ENCODE assay signal across 1 cellular context in the genomic region with DNA sequence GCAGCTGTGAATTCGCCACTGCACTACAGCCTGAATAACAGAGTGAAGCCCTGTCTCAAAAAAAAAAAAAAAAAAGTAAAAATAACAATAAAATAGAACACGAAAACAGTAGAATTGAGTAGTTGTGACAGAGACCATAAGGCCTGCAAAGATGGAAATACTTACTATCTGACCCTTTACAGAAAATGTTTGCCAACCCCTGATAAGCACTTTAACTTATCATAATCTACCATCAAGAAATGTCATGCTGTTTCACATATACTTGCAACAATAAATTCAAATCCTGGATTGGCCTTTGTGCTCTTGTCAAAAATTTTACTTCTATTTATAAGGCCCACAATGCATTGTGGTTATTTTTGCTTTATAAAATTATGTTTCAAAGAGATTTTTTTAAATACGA.
TF ChIP-seq lines count a peak whose summit lies in the region.

No MANE protein-coding gene starts in this region.

TF ChIP-seq in K562, 482 proteins besides CTCF, POLR2A, EP300 and RAD21 (continued from another document and continues in another):
- TF ChIP-seq, protein P1, sequence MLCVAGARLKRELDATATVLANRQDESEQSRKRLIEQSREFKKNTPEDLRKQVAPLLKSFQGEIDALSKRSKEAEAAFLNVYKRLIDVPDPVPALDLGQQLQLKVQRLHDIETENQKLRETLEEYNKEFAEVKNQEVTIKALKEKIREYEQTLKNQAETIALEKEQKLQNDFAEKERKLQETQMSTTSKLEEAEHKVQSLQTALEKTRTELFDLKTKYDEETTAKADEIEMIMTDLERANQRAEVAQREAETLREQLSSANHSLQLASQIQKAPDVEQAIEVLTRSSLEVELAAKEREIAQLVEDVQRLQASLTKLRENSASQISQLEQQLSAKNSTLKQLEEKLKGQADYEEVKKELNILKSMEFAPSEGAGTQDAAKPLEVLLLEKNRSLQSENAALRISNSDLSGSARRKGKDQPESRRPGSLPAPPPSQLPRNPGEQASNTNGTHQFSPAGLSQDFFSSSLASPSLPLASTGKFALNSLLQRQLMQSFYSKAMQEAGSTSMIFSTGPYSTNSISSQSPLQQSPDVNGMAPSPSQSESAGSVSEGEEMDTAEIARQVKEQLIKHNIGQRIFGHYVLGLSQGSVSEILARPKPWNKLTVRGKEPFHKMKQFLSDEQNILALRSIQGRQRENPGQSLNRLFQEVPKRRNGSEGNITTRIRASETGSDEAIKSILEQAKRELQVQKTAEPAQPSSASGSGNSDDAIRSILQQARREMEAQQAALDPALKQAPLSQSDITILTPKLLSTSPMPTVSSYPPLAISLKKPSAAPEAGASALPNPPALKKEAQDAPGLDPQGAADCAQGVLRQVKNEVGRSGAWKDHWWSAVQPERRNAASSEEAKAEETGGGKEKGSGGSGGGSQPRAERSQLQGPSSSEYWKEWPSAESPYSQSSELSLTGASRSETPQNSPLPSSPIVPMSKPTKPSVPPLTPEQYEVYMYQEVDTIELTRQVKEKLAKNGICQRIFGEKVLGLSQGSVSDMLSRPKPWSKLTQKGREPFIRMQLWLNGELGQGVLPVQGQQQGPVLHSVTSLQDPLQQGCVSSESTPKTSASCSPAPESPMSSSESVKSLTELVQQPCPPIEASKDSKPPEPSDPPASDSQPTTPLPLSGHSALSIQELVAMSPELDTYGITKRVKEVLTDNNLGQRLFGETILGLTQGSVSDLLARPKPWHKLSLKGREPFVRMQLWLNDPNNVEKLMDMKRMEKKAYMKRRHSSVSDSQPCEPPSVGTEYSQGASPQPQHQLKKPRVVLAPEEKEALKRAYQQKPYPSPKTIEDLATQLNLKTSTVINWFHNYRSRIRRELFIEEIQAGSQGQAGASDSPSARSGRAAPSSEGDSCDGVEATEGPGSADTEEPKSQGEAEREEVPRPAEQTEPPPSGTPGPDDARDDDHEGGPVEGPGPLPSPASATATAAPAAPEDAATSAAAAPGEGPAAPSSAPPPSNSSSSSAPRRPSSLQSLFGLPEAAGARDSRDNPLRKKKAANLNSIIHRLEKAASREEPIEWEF (CRISPR knock-in tag; IDR thresholded peaks at IDR 0.05), result no peak
- TF ChIP-seq ZNF699 (CRISPR knock-in tag; IDR thresholded peaks at IDR 0.05; ENCODE audit: insufficient replicate concordance), result no peak
- TF ChIP-seq COPS2 (conservative IDR thresholded peaks at IDR 0.05), result no peak
- no peak for TF ChIP-seq ZZZ3 (IDR thresholded peaks at IDR 0.05)
- TF ChIP-seq, protein P2, sequence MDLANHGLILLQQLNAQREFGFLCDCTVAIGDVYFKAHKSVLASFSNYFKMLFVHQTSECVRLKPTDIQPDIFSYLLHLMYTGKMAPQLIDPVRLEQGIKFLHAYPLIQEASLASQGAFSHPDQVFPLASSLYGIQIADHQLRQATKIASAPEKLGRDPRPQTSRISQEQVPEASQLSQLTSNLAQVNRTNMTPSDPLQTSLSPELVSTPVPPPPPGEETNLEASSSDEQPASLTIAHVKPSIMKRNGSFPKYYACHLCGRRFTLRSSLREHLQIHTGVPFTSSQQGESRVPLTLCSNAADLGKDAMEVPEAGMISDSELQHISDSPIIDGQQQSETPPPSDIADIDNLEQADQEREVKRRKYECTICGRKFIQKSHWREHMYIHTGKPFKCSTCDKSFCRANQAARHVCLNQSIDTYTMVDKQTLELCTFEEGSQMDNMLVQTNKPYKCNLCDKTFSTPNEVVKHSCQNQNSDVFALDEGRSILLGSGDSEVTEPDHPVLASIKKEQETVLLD (IDR thresholded peaks at IDR 0.05), result no peak
- TF ChIP-seq TEAD4 (IDR thresholded peaks at IDR 0.05; ENCODE audit: low read length), result peak; percentile 83
- no peak for TF ChIP-seq TEAD4 (CRISPR knock-in tag; IDR thresholded peaks at IDR 0.05; ENCODE audit: borderline replicate concordance)
- TF ChIP-seq BHLHE40 (IDR thresholded peaks at IDR 0.05; ENCODE audit: low read length), result no peak
- TF ChIP-seq, protein P3, sequence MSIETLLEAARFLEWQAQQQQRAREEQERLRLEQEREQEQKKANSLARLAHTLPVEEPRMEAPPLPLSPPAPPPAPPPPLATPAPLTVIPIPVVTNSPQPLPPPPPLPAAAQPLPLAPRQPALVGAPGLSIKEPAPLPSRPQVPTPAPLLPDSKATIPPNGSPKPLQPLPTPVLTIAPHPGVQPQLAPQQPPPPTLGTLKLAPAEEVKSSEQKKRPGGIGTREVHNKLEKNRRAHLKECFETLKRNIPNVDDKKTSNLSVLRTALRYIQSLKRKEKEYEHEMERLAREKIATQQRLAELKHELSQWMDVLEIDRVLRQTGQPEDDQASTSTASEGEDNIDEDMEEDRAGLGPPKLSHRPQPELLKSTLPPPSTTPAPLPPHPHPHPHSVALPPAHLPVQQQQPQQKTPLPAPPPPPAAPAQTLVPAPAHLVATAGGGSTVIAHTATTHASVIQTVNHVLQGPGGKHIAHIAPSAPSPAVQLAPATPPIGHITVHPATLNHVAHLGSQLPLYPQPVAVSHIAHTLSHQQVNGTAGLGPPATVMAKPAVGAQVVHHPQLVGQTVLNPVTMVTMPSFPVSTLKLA (conservative IDR thresholded peaks at IDR 0.05), result no peak
- TF ChIP-seq, protein P4, sequence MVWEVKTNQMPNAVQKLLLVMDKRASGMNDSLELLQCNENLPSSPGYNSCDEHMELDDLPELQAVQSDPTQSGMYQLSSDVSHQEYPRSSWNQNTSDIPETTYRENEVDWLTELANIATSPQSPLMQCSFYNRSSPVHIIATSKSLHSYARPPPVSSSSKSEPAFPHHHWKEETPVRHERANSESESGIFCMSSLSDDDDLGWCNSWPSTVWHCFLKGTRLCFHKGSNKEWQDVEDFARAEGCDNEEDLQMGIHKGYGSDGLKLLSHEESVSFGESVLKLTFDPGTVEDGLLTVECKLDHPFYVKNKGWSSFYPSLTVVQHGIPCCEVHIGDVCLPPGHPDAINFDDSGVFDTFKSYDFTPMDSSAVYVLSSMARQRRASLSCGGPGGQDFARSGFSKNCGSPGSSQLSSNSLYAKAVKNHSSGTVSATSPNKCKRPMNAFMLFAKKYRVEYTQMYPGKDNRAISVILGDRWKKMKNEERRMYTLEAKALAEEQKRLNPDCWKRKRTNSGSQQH (CRISPR knock-in tag; IDR thresholded peaks at IDR 0.05), result no peak
- peak; percentile 61; the same call in 1 of the 2 replicates for TF ChIP-seq SOX6 (IDR thresholded peaks at IDR 0.05)
- TF ChIP-seq, protein P5, sequence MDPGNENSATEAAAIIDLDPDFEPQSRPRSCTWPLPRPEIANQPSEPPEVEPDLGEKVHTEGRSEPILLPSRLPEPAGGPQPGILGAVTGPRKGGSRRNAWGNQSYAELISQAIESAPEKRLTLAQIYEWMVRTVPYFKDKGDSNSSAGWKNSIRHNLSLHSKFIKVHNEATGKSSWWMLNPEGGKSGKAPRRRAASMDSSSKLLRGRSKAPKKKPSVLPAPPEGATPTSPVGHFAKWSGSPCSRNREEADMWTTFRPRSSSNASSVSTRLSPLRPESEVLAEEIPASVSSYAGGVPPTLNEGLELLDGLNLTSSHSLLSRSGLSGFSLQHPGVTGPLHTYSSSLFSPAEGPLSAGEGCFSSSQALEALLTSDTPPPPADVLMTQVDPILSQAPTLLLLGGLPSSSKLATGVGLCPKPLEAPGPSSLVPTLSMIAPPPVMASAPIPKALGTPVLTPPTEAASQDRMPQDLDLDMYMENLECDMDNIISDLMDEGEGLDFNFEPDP (CRISPR knock-in tag; IDR thresholded peaks at IDR 0.05), result no peak
- TF ChIP-seq NR2C2 (CRISPR knock-in tag; IDR thresholded peaks at IDR 0.05), result no peak
- no peak for TF ChIP-seq NR2C2 (tag; IDR thresholded peaks at IDR 0.05)
- TF ChIP-seq ZNF217 (CRISPR knock-in tag; IDR thresholded peaks at IDR 0.05), result no peak
- TF ChIP-seq FOXM1 (IDR thresholded peaks at IDR 0.05; ENCODE audit: low read depth), result peak; percentile 42; the same call in 1 of the 2 replicates
- TF ChIP-seq FOXM1 (CRISPR knock-in tag; IDR thresholded peaks at IDR 0.05; ENCODE audit: low read depth), result no peak
- no peak for TF ChIP-seq HOXB6 (CRISPR knock-in tag; IDR thresholded peaks at IDR 0.05; ENCODE audit: borderline replicate concordance)
- TF ChIP-seq CBX5 (IDR thresholded peaks at IDR 0.05; ENCODE audit: borderline replicate concordance, low read depth), result no peak
- TF ChIP-seq, protein P6, sequence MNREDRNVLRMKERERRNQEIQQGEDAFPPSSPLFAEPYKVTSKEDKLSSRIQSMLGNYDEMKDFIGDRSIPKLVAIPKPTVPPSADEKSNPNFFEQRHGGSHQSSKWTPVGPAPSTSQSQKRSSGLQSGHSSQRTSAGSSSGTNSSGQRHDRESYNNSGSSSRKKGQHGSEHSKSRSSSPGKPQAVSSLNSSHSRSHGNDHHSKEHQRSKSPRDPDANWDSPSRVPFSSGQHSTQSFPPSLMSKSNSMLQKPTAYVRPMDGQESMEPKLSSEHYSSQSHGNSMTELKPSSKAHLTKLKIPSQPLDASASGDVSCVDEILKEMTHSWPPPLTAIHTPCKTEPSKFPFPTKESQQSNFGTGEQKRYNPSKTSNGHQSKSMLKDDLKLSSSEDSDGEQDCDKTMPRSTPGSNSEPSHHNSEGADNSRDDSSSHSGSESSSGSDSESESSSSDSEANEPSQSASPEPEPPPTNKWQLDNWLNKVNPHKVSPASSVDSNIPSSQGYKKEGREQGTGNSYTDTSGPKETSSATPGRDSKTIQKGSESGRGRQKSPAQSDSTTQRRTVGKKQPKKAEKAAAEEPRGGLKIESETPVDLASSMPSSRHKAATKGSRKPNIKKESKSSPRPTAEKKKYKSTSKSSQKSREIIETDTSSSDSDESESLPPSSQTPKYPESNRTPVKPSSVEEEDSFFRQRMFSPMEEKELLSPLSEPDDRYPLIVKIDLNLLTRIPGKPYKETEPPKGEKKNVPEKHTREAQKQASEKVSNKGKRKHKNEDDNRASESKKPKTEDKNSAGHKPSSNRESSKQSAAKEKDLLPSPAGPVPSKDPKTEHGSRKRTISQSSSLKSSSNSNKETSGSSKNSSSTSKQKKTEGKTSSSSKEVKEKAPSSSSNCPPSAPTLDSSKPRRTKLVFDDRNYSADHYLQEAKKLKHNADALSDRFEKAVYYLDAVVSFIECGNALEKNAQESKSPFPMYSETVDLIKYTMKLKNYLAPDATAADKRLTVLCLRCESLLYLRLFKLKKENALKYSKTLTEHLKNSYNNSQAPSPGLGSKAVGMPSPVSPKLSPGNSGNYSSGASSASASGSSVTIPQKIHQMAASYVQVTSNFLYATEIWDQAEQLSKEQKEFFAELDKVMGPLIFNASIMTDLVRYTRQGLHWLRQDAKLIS (CRISPR knock-in tag; IDR thresholded peaks at IDR 0.05), result no peak
- TF ChIP-seq SIN3B (IDR thresholded peaks at IDR 0.05; ENCODE audit: low read depth), result no peak
- peak; percentile 36 for TF ChIP-seq CCNT2 (IDR thresholded peaks at IDR 0.05; ENCODE audit: borderline replicate concordance, extremely low read depth, insufficient read length, low read depth, low read length)
- peak; percentile 39; the same call in 1 of the 2 replicates for TF ChIP-seq NCOR1 (IDR thresholded peaks at IDR 0.05)
- TF ChIP-seq ZC3H4 (CRISPR knock-in tag; IDR thresholded peaks at IDR 0.05; ENCODE audit: borderline replicate concordance), result no peak
- no peak for TF ChIP-seq SMAD3 (CRISPR knock-in tag; conservative IDR thresholded peaks at IDR 0.05)
- no peak for TF ChIP-seq ZBED1 (IDR thresholded peaks at IDR 0.05)
- no peak for TF ChIP-seq ZNF589 (CRISPR knock-in tag; IDR thresholded peaks at IDR 0.05; ENCODE audit: low read depth)
- TF ChIP-seq ESRRA (IDR thresholded peaks at IDR 0.05; ENCODE audit: borderline replicate concordance, low read depth), result no peak
- no peak for TF ChIP-seq LARP7 (IDR thresholded peaks at IDR 0.05)
- TF ChIP-seq HDGF (IDR thresholded peaks at IDR 0.05), result no peak
- TF ChIP-seq FOXP1 (CRISPR knock-in tag; IDR thresholded peaks at IDR 0.05), result no peak
- no peak for TF ChIP-seq PHF8 (IDR thresholded peaks at IDR 0.05; ENCODE audit: borderline replicate concordance, low read length)
- TF ChIP-seq ZBTB8A (IDR thresholded peaks at IDR 0.05; ENCODE audit: partially characterized antibody), result no peak
- TF ChIP-seq SNRNP70 (optimal IDR thresholded peaks at IDR 0.05; ENCODE audit: low read depth, low read length), result no peak
- TF ChIP-seq CBFA2T2 (conservative IDR thresholded peaks at IDR 0.05), result peak; percentile 61
- 0 out of 2 replicates have a peak, but pooled peaks have one; percentile 25 for TF ChIP-seq MTA2 (IDR thresholded peaks at IDR 0.05; ENCODE audit: low read depth)
- no peak for TF ChIP-seq PHF21A (IDR thresholded peaks at IDR 0.05; ENCODE audit: borderline replicate concordance, low read depth)
- TF ChIP-seq, protein P7, sequence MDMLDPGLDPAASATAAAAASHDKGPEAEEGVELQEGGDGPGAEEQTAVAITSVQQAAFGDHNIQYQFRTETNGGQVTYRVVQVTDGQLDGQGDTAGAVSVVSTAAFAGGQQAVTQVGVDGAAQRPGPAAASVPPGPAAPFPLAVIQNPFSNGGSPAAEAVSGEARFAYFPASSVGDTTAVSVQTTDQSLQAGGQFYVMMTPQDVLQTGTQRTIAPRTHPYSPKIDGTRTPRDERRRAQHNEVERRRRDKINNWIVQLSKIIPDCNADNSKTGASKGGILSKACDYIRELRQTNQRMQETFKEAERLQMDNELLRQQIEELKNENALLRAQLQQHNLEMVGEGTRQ (CRISPR knock-in tag; IDR thresholded peaks at IDR 0.05), result no peak
- TF ChIP-seq, protein P8, sequence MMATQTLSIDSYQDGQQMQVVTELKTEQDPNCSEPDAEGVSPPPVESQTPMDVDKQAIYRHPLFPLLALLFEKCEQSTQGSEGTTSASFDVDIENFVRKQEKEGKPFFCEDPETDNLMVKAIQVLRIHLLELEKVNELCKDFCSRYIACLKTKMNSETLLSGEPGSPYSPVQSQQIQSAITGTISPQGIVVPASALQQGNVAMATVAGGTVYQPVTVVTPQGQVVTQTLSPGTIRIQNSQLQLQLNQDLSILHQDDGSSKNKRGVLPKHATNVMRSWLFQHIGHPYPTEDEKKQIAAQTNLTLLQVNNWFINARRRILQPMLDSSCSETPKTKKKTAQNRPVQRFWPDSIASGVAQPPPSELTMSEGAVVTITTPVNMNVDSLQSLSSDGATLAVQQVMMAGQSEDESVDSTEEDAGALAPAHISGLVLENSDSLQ (IDR thresholded peaks at IDR 0.05), result no peak
- TF ChIP-seq KHSRP (IDR thresholded peaks at IDR 0.05), result no peak
- TF ChIP-seq, protein P9, sequence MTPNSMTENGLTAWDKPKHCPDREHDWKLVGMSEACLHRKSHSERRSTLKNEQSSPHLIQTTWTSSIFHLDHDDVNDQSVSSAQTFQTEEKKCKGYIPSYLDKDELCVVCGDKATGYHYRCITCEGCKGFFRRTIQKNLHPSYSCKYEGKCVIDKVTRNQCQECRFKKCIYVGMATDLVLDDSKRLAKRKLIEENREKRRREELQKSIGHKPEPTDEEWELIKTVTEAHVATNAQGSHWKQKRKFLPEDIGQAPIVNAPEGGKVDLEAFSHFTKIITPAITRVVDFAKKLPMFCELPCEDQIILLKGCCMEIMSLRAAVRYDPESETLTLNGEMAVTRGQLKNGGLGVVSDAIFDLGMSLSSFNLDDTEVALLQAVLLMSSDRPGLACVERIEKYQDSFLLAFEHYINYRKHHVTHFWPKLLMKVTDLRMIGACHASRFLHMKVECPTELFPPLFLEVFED (CRISPR knock-in tag; conservative IDR thresholded peaks at IDR 0.05), result no peak
- no peak for TF ChIP-seq NFIC (IDR thresholded peaks at IDR 0.05)
- TF ChIP-seq ZNF764 (CRISPR knock-in tag; IDR thresholded peaks at IDR 0.05; ENCODE audit: low read depth), result no peak
- no peak for TF ChIP-seq BCOR (IDR thresholded peaks at IDR 0.05)
- TF ChIP-seq RUNX1 (IDR thresholded peaks at IDR 0.05; ENCODE audit: low read depth), result no peak
- TF ChIP-seq ZNF408 (CRISPR knock-in tag; IDR thresholded peaks at IDR 0.05; ENCODE audit: low read depth), result no peak
- TF ChIP-seq CBFA2T3 (IDR thresholded peaks at IDR 0.05), result peak; percentile 81
- TF ChIP-seq SP1 (CRISPR knock-in tag; IDR thresholded peaks at IDR 0.05), result no peak
- TF ChIP-seq ZFP1 (CRISPR knock-in tag; IDR thresholded peaks at IDR 0.05), result no peak
- peak; percentile 69 for TF ChIP-seq DPF2 (IDR thresholded peaks at IDR 0.05)
- no peak for TF ChIP-seq NEUROD1 (IDR thresholded peaks at IDR 0.05; ENCODE audit: borderline replicate concordance, low read depth, low read length, partially characterized antibody)
- no peak for TF ChIP-seq CHD2 (IDR thresholded peaks at IDR 0.05; ENCODE audit: low read depth, low read length)
- TF ChIP-seq CSDE1 (IDR thresholded peaks at IDR 0.05), result no peak
